Comparison of ENCODE assay signal across 20 cellular contexts in the genomic region with DNA sequence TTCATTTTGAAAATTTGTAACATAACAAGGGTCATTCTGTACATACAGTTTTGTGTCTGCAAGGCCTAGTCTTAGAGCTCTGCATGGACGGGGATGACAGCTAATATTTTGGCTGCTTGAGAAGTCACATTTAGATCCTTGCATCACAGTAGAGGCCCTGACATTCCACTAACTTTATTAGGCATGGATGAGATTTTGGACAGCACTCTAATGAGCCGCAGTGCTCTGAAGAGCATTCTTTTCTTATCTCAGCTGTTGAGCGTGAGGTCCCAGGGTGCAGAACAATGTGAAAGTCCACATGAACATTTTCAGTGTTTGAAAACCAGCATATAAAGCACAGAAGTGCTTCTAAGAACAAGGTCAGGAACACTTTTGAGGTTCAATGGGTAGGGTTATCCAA. TPM values are rescaled to one million over a fixed set of nuclear protein-coding genes. Genes with fewer than 3 reads are reported as not detected.
DNase-seq lines count a peak whose midpoint lies in the region; ATAC-seq and TF ChIP-seq lines count a peak whose summit lies in the region.
"Had no signal": no experiment of that assay in that cellular context is flagged by ENCODE, and none has a peak within 500 bp of the region (broad histone marks: within the 10 kb centered on the region; RNA-seq: fewer than 3 reads in every experiment).

No MANE protein-coding gene starts in this region.

- no peaks in the 10 kb centered on the region for H3K9me2 ChIP-seq in PC-9 (ENCODE audit: insufficient read depth)

- H3K27me3 ChIP-seq in PC-9 (ENCODE audit: insufficient read depth, low read depth) (no peaks in the 10 kb centered on the region), heart right ventricle (no peaks in the 10 kb centered on the region)
- H3K27me3 ChIP-seq: tibial artery had no signal

- DNase-seq in AG20443 (ENCODE audit: low spot score) (peak; percentile 55), PC-9 (no peak), heart right ventricle (peak in 1 of 2 donors; percentile 16), NOMO-1 treated with dmso at 0.1 percent for 144 hours (lab: John Stamatoyannopoulos, UW; ENCODE audit: unreplicated experiment) (no peak), T1000 (lab: John Stamatoyannopoulos, UW) (no peak), NCI-H128 (lab: John Stamatoyannopoulos, UW; ENCODE audit: unreplicated experiment) (no peak)
- DNase-seq: activated CD4-positive, alpha-beta T cell treated with anti-CD3 and anti-CD28 coated beads for 36 hours; activated naive CD8-positive, alpha-beta T cell treated with anti-CD3 and anti-CD28 coated beads for 36 hours; activated T-cell treated with anti-CD3 and anti-CD28 coated beads, Interleukin-2, amount 50 U/mL, for 24 hours; cerebellar nuclear complex; left colon; NCI-H2081 treated with DMSO at 0.1 percent for 48 hours; NCI-H69; nephron progenitor cell; stimulated activated CD4-positive, alpha-beta T cell treated with anti-CD3 and anti-CD28 coated beads, Interleukin-2, amount 100 ng/mL, for 48 hours; T-helper 17 cell; tibial artery had no signal

- CTCF ChIA-PET in PC-9 (lab: Charles Lee), result no interaction called here

- intact Hi-C loops in PC-9 (cut with micrococcal nuclease; ENCODE audit: unreplicated experiment), result no loop called here
- intact Hi-C loops in heart right ventricle (cut with DNase I), result no loop called here

- ATAC-seq in heart right ventricle (peak; percentile 80 to 94 (median 87)), GM21515 (IDR thresholded peaks at IDR 0.05; ENCODE audit: unreplicated experiment) (no peak)
- ATAC-seq: T-helper 17 cell had no signal

- H3F3A ChIP-seq in PC-9 (ENCODE audit: insufficient read depth, low read depth), result peaks cover 19% of the 10 kb centered on the region

- H3K27me3 Mint-ChIP-seq in nephron (ENCODE audit: low read depth), result no peaks in the 10 kb centered on the region
- H3K27me3 Mint-ChIP-seq: T-helper 17 cell had no signal

- H3K27ac ChIP-seq in PC-9, result peak overlapping the region; percentile 69
- H3K27ac ChIP-seq in heart right ventricle, result peak overlapping the region in 8 of 10 donors; percentile 28 to 78 (median 56)
- H3K27ac ChIP-seq: tibial artery had no signal

- WGBS in heart right ventricle, 2 donors, result 32 to 39% methylated on average over 3 of the region's 3 CpGs

- POLR2A ChIA-PET in PC-9 (lab: Charles Lee; ENCODE audit: unreplicated experiment), result interaction anchor here (0.7 kb wide), 1 partner anchor 18 kb away, joined by 10 read pairs; no protein-coding TSS in a partner anchor

- BruUV-seq in PC-9 (replicated peaks; lab: Mats Ljungman, UMichigan), result no TSS peak

- no peaks in the 10 kb centered on the region for H3K79me2 ChIP-seq in PC-9 (ENCODE audit: low read depth)

- H3K9me3 ChIP-seq in PC-9 (ENCODE audit: insufficient read depth, low read depth) (no peaks in the 10 kb centered on the region), heart right ventricle (peaks cover 0 to 3% (median 0%) of the 10 kb centered on the region in 11 donors)
- H3K9me3 ChIP-seq: tibial artery had no signal

- no peak overlapping the region for H3K4me3 Mint-ChIP-seq in nephron
- H3K4me3 Mint-ChIP-seq: activated CD4-positive, alpha-beta T cell treated with anti-CD3 and anti-CD28 coated beads for 36 hours; activated naive CD8-positive, alpha-beta T cell treated with anti-CD3 and anti-CD28 coated beads for 36 hours; activated T-cell treated with anti-CD3 and anti-CD28 coated beads, Interleukin-2, amount 50 U/mL, for 24 hours; nephron progenitor cell; T-helper 17 cell had no signal

- H3K4me3 ChIP-seq in PC-9 (no peak overlapping the region), heart right ventricle (no peak overlapping the region)
- H3K4me3 ChIP-seq: tibial artery had no signal

- H3K27ac Mint-ChIP-seq in nephron, result peak overlapping the region; percentile 83 to 88 (median 87)
- H3K27ac Mint-ChIP-seq: activated CD4-positive, alpha-beta T cell treated with anti-CD3 and anti-CD28 coated beads for 36 hours; activated naive CD8-positive, alpha-beta T cell treated with anti-CD3 and anti-CD28 coated beads for 36 hours; activated T-cell treated with anti-CD3 and anti-CD28 coated beads, Interleukin-2, amount 50 U/mL, for 24 hours; nephron progenitor cell; T-helper 17 cell had no signal

- H4K20me1 ChIP-seq in PC-9 (ENCODE audit: insufficient read depth), result no peaks in the 10 kb centered on the region

- no peak overlapping the region for H2AFZ ChIP-seq in PC-9

- H3K36me3 ChIP-seq in PC-9 (ENCODE audit: low read depth), result no peaks in the 10 kb centered on the region
- no peaks in the 10 kb centered on the region for H3K36me3 ChIP-seq in heart right ventricle
- H3K36me3 ChIP-seq: tibial artery had no signal

- H3K9me3 Mint-ChIP-seq in nephron, result no peaks in the 10 kb centered on the region
- H3K9me3 Mint-ChIP-seq: activated naive CD8-positive, alpha-beta T cell treated with anti-CD3 and anti-CD28 coated beads for 36 hours; activated T-cell treated with anti-CD3 and anti-CD28 coated beads, Interleukin-2, amount 50 U/mL, for 24 hours; nephron progenitor cell had no signal

- H3K4me2 ChIP-seq in PC-9, result peak overlapping the region; percentile 40; the same call in 1 of the 2 replicates

- no peaks in the 10 kb centered on the region for H3K36me3 Mint-ChIP-seq in nephron (ENCODE audit: low read depth)
- H3K36me3 Mint-ChIP-seq: activated naive CD8-positive, alpha-beta T cell treated with anti-CD3 and anti-CD28 coated beads for 36 hours had no signal

- H3K4me1 Mint-ChIP-seq in nephron, result peaks cover 23% of the 10 kb centered on the region

- peaks cover 33% of the 10 kb centered on the region for H3K4me1 ChIP-seq in PC-9 (replicated peaks; ENCODE audit: insufficient read depth)
- H3K4me1 ChIP-seq in heart right ventricle, result peaks cover 0 to 47% (median 14%) of the 10 kb centered on the region in 9 donors

- TF ChIP-seq CTCF in PC-9 (conservative IDR thresholded peaks at IDR 0.05), result no peak
- TF ChIP-seq CTCF in heart right ventricle (IDR thresholded peaks at IDR 0.05), result no peak
- TF ChIP-seq CTCF in nephron (IDR thresholded peaks at IDR 0.05; ENCODE audit: unreplicated experiment in 3 of 3), result no peak

RNA-seq across cellular contexts. Expression of gene IPCEF1, which starts 58.9 kb away (rescaled TPM):
- total RNA-seq in PC-9 (2021) (0.28 and 0.57 TPM in 2 replicates), heart right ventricle (1 to 10 TPM in 7 of 10 donors, under 1 TPM in 3; 0.60 to 5.0 (median 1.9) TPM)
- under 1 TPM; 0.06 to 0.15 TPM for polyA plus RNA-seq in heart right ventricle
- total RNA-seq: HT-29 had no signal
